In the genomic region with DNA sequence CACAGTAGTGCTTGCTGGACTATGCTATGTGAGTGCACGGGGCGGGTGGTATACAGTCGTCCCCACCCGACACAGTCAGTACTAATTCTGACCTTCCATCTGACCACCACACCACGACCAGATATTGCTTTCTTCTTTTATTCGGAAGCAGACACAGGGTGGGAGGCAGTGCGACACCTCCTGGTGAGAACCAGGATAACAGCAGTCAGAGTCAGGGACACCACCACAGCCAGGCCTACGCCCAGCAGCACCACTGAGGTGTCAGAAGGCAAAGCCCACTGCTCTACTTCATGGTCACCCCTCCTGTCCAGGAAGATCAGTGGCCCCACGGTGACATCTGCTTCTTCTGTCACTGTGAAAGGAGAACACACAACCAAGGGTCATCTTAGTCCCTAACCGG, we compare ENCODE assay signal across 8 cellular contexts. TPM values are rescaled to one million over a fixed set of nuclear protein-coding genes. Genes with fewer than 3 reads are reported as not detected.
A peak's percentile ranks its signal among the peaks of the same experiment; 100 is the strongest.
DNase-seq lines count a peak whose midpoint lies in the region; ATAC-seq, FAIRE-seq and TF ChIP-seq lines count a peak whose summit lies in the region.
"Not testable (repeated sequence)": the region's sequence is repeated elsewhere in the genome, so short reads cannot be mapped to it uniquely, and the experiment has no call there.

No MANE protein-coding gene starts in this region.

- not testable (repeated sequence) for H3K9me3 ChIP-seq in upper lobe of left lung

- H3K4me1 Mint-ChIP-seq in activated CD8-positive, alpha-beta T cell treated with anti-CD3 and anti-CD28 coated beads, Interleukin-2, amount 10 ng/mL, durations not matched to agents 7 days and 5 days (ENCODE audit: low read depth): peaks cover 21% of the 10 kb centered on the region
- H3K4me1 Mint-ChIP-seq in memory B cell: not testable (repeated sequence)

- not testable (repeated sequence) for H3K27me3 ChIP-seq in upper lobe of left lung

- peaks cover 0 to 16% (median 0%) of the 10 kb centered on the region in 4 donors for H3K4me1 ChIP-seq in upper lobe of left lung

- FAIRE-seq in GM12891 (lab: Jason Lieb, UNC): peak; percentile 98

- POLR2A ChIA-PET in activated CD8-positive, alpha-beta T cell treated with anti-CD3 and anti-CD28 coated beads, Interleukin-2, amount 10 ng/mL, durations not matched to agents 7 days and 5 days (lab: Charles Lee): not testable (repeated sequence)

- CTCF ChIA-PET in activated CD8-positive, alpha-beta T cell treated with anti-CD3 and anti-CD28 coated beads, Interleukin-2, amount 10 ng/mL, durations not matched to agents 7 days and 5 days (lab: Charles Lee): not testable (repeated sequence)

- H3K27ac Mint-ChIP-seq in activated CD8-positive, alpha-beta T cell treated with anti-CD3 and anti-CD28 coated beads, Interleukin-2, amount 10 ng/mL, durations not matched to agents 7 days and 5 days; memory B cell: not testable (repeated sequence)

- H3K27me3 Mint-ChIP-seq in activated CD8-positive, alpha-beta T cell treated with anti-CD3 and anti-CD28 coated beads, Interleukin-2, amount 10 ng/mL, durations not matched to agents 7 days and 5 days (ENCODE audit: low read depth); memory B cell: not testable (repeated sequence)

- not testable (repeated sequence) for TF ChIP-seq EP300 in upper lobe of left lung (IDR thresholded peaks at IDR 0.05)

- peak; percentile 54 for ATAC-seq in GM19324 (IDR thresholded peaks at IDR 0.05; ENCODE audit: low FRiP score, unreplicated experiment)
- ATAC-seq in HG02678 (IDR thresholded peaks at IDR 0.05; ENCODE audit: unreplicated experiment): peak; percentile 29
- peak; percentile 30 for ATAC-seq in HG03442 (IDR thresholded peaks at IDR 0.05; ENCODE audit: unreplicated experiment)
- peak; percentile 49 for ATAC-seq in activated CD8-positive, alpha-beta T cell treated with anti-CD3 and anti-CD28 coated beads, Interleukin-2, amount 10 ng/mL, durations not matched to agents 7 days and 5 days
- ATAC-seq in esophagus mucosa: peak; percentile 11
- peak; percentile 57 for ATAC-seq in memory B cell (ENCODE audit: low read depth)
- peak; percentile 41 to 68 for ATAC-seq in upper lobe of left lung (ENCODE audit: low FRiP score in 2 of 2)

- WGBS in upper lobe of left lung, 2 donors: no CpG with 5 or more reads among the region's 10 CpGs

- not testable (repeated sequence) for TF ChIP-seq POLR2A in GM12891 (IDR thresholded peaks at IDR 0.05; ENCODE audit: low read depth, low read length); upper lobe of left lung (IDR thresholded peaks at IDR 0.05)

- H3K27ac ChIP-seq in upper lobe of left lung: not testable (repeated sequence)

- not testable (repeated sequence) for H3K36me3 ChIP-seq in upper lobe of left lung

- not testable (repeated sequence) for H3K4me3 ChIP-seq in upper lobe of left lung

- H3K4me3 Mint-ChIP-seq in activated CD8-positive, alpha-beta T cell treated with anti-CD3 and anti-CD28 coated beads, Interleukin-2, amount 10 ng/mL, durations not matched to agents 7 days and 5 days; memory B cell: not testable (repeated sequence)

- not testable (repeated sequence) for TF ChIP-seq CTCF in upper lobe of left lung (IDR thresholded peaks at IDR 0.05)

- H3K9me3 Mint-ChIP-seq in activated CD8-positive, alpha-beta T cell treated with anti-CD3 and anti-CD28 coated beads, Interleukin-2, amount 10 ng/mL, durations not matched to agents 7 days and 5 days (ENCODE audit: insufficient read depth); memory B cell: not testable (repeated sequence)

- not testable (repeated sequence) for H3K36me3 Mint-ChIP-seq in activated CD8-positive, alpha-beta T cell treated with anti-CD3 and anti-CD28 coated beads, Interleukin-2, amount 10 ng/mL, durations not matched to agents 7 days and 5 days (ENCODE audit: low read depth); memory B cell

- DNase-seq in GM12891 (ENCODE audit: insufficient read length, low spot score); activated CD8-positive, alpha-beta T cell treated with anti-CD3 and anti-CD28 coated beads, Interleukin-2, amount 10 ng/mL, durations not matched to agents 7 days and 5 days; memory B cell (ENCODE audit: low spot score in 2 of 2); upper lobe of left lung: not testable (repeated sequence)

RNA-seq across cellular contexts. Expression of gene POMZP3, which starts 17.2 kb away (rescaled TPM):
- 6.7 TPM for polyA plus RNA-seq in GM12891 (2012; ENCODE audit: low read depth, missing spikeins)
- total RNA-seq in activated CD8-positive, alpha-beta T cell treated with anti-CD3 and anti-CD28 coated beads, Interleukin-2, amount 10 ng/mL, durations not matched to agents 7 days and 5 days: 10 to 100 TPM; 16.5 to 17.7 TPM
- total RNA-seq in esophagus mucosa: 14.7 TPM
- 10 to 100 TPM in 3 of 6 donors, 1 to 10 TPM in 3; 6.7 to 28.3 (median 11.9) TPM for total RNA-seq in upper lobe of left lung
